18 cellular contexts compared by ENCODE assay signal in genomic region chr3:156711113-156711512, GRCh38. TPM values are rescaled to one million over a fixed set of nuclear protein-coding genes. Genes with fewer than 3 reads are reported as not detected.
A peak's percentile ranks its signal among the peaks of the same experiment; 100 is the strongest.
DNase-seq lines count a peak whose midpoint lies in the region; ATAC-seq, FAIRE-seq and TF ChIP-seq lines count a peak whose summit lies in the region.
"Had no signal": no experiment of that assay in that cellular context is flagged by ENCODE, and none has a peak within 500 bp of the region (broad histone marks: within the 10 kb centered on the region; RNA-seq: fewer than 3 reads in every experiment).

No MANE protein-coding gene starts in this region.

- H3K27me3 Mint-ChIP-seq in activated CD4-positive, alpha-beta T cell treated with anti-CD3 and anti-CD28 coated beads, Interleukin-2, amount 10 ng/mL, durations not matched to agents 24 days and 14 days, result no peaks in the 10 kb centered on the region
- H3K27me3 Mint-ChIP-seq in activated T-helper 17 cell treated with anti-CD3 and anti-CD28 coated beads, Interleukin-2, amount 50 U/mL, for 72 hours, result no peaks in the 10 kb centered on the region

- TF ChIP-seq CTCF in kidney (IDR thresholded peaks at IDR 0.05; ENCODE audit: borderline replicate concordance, extremely low read depth, insufficient read depth) (no peak), upper lobe of right lung (IDR thresholded peaks at IDR 0.05) (no peak), GM10248 (IDR thresholded peaks at IDR 0.05; ENCODE audit: control extremely low read depth, extremely low read depth, low read depth, missing control alignments) (no peak)

- no peak for ATAC-seq in activated T-helper 17 cell treated with anti-CD3 and anti-CD28 coated beads, Interleukin-2, amount 50 U/mL, for 72 hours (replicated peaks)
- ATAC-seq in upper lobe of right lung (peak; percentile 31), GM21619 (IDR thresholded peaks at IDR 0.05; ENCODE audit: unreplicated experiment) (no peak)

- H3K36me3 ChIP-seq in kidney (ENCODE audit: control insufficient read depth in 1 of 2, insufficient read depth in 2 of 2, low read length in 2 of 2) (peaks cover 0 to 3% of the 10 kb centered on the region in 2 donors), upper lobe of right lung (peaks cover 33% of the 10 kb centered on the region)

- H3K4me1 ChIP-seq in kidney (ENCODE audit: control insufficient read depth in 1 of 2, insufficient read depth in 1 of 2, low read depth in 1 of 2, low read length in 2 of 2), result no peaks in the 10 kb centered on the region
- H3K4me1 ChIP-seq in upper lobe of right lung, result peaks cover 3% of the 10 kb centered on the region

- H3K27me3 ChIP-seq in upper lobe of right lung, result no peaks in the 10 kb centered on the region

- H3K36me3 Mint-ChIP-seq in activated CD4-positive, alpha-beta T cell treated with anti-CD3 and anti-CD28 coated beads, Interleukin-2, amount 10 ng/mL, durations not matched to agents 24 days and 14 days (ENCODE audit: low read depth), result peaks cover 55% of the 10 kb centered on the region
- H3K36me3 Mint-ChIP-seq in activated T-helper 17 cell treated with anti-CD3 and anti-CD28 coated beads, Interleukin-2, amount 50 U/mL, for 72 hours (ENCODE audit: low read depth), result peaks cover 81% of the 10 kb centered on the region

- no peak overlapping the region for H3K4me3 Mint-ChIP-seq in activated CD4-positive, alpha-beta T cell treated with anti-CD3 and anti-CD28 coated beads, Interleukin-2, amount 10 ng/mL, durations not matched to agents 24 days and 14 days
- no peak overlapping the region for H3K4me3 Mint-ChIP-seq in activated T-helper 17 cell treated with anti-CD3 and anti-CD28 coated beads, Interleukin-2, amount 50 U/mL, for 72 hours

- H3K9me3 ChIP-seq in kidney (ENCODE audit: control insufficient read depth in 1 of 2, low read length in 2 of 2) (no peaks in the 10 kb centered on the region), upper lobe of right lung (no peaks in the 10 kb centered on the region)
- H3K9me3 ChIP-seq: Caco-2 had no signal

- H3K4me1 Mint-ChIP-seq in activated CD4-positive, alpha-beta T cell treated with anti-CD3 and anti-CD28 coated beads, Interleukin-2, amount 10 ng/mL, durations not matched to agents 24 days and 14 days, result peaks cover 12% of the 10 kb centered on the region
- peaks cover 5% of the 10 kb centered on the region for H3K4me1 Mint-ChIP-seq in activated T-helper 17 cell treated with anti-CD3 and anti-CD28 coated beads, Interleukin-2, amount 50 U/mL, for 72 hours

- H3K9ac ChIP-seq in kidney (ENCODE audit: low read length in 2 of 2), result no peak overlapping the region

- DNase-seq in activated CD4-positive, alpha-beta T cell treated with anti-CD3 and anti-CD28 coated beads, Interleukin-2, amount 10 ng/mL, durations not matched to agents 24 days and 14 days, result no peak
- no peak for DNase-seq in activated CD4-positive, alpha-beta T cell treated with anti-CD3 and anti-CD28 coated beads, Interleukin-2, amount 50 U/mL, for 4 hours
- DNase-seq in kidney (no peak), upper lobe of right lung (no peak), GM10248 (ENCODE audit: extremely low spot score) (no peak)
- no peak for DNase-seq in stimulated activated naive CD4-positive, alpha-beta T cell (lab: John Stamatoyannopoulos, UW)
- DNase-seq: Caco-2; DMS79; H7; IMR-90; NCI-H2029; NCI-H526; NK-92 treated with Interleukin-12 subunit alpha and Interleukin-12 subunit beta, amount 100 ng/mL, for 24 hours; OCI-M1 had no signal

- POLR2A ChIA-PET in GM10248 (lab: Yijun Ruan, JAX), result interaction anchor here (0.9 kb wide), 1 partner anchor 12 kb away, joined by 3 read pairs; no protein-coding TSS in a partner anchor

- H3K27ac Mint-ChIP-seq in activated CD4-positive, alpha-beta T cell treated with anti-CD3 and anti-CD28 coated beads, Interleukin-2, amount 10 ng/mL, durations not matched to agents 24 days and 14 days, result peak overlapping the region; percentile 15
- peak overlapping the region; percentile 46 for H3K27ac Mint-ChIP-seq in activated T-helper 17 cell treated with anti-CD3 and anti-CD28 coated beads, Interleukin-2, amount 50 U/mL, for 72 hours

- intact Hi-C loops in activated CD4-positive, alpha-beta T cell treated with anti-CD3 and anti-CD28 coated beads, Interleukin-2, amount 10 ng/mL, durations not matched to agents 24 days and 14 days (cut with micrococcal nuclease), result no loop called here
- intact Hi-C loops in kidney (cut with DNase I), result no loop called here
- intact Hi-C loops in upper lobe of right lung (cut with DNase I), result no loop called here

- H3K9me3 Mint-ChIP-seq in activated CD4-positive, alpha-beta T cell treated with anti-CD3 and anti-CD28 coated beads, Interleukin-2, amount 10 ng/mL, durations not matched to agents 24 days and 14 days, result peaks cover 4% of the 10 kb centered on the region
- H3K9me3 Mint-ChIP-seq in activated T-helper 17 cell treated with anti-CD3 and anti-CD28 coated beads, Interleukin-2, amount 50 U/mL, for 72 hours, result no peaks in the 10 kb centered on the region

- FAIRE-seq in kidney (lab: Jason Lieb, UNC), result peak; percentile 91

- no peak overlapping the region for H3K4me3 ChIP-seq in kidney (ENCODE audit: low read length in 2 of 2)
- no peak overlapping the region for H3K4me3 ChIP-seq in upper lobe of right lung

- H3K27ac ChIP-seq in kidney (ENCODE audit: low read depth in 2 of 2, low read length in 2 of 2) (no peak overlapping the region), upper lobe of right lung (no peak overlapping the region)
- H3K27ac ChIP-seq: 22Rv1, C4-2B had no signal

- CTCF ChIA-PET in GM10248 (lab: Yijun Ruan, JAX), result interaction anchor here (1.1 kb wide), 2 partner anchors 29 to 371 kb away, joined by 3 read pairs; no protein-coding TSS in a partner anchor

RNA-seq across cellular contexts. Expression of gene TIPARP, which starts 36.7 kb away (rescaled TPM):
- total RNA-seq in activated CD4-positive, alpha-beta T cell treated with anti-CD3 and anti-CD28 coated beads, Interleukin-2, amount 10 ng/mL, durations not matched to agents 24 days and 14 days, result 17.7 and 18.7 TPM in 2 replicates
- total RNA-seq in activated T-helper 17 cell treated with anti-CD3 and anti-CD28 coated beads, Interleukin-2, amount 50 U/mL, for 72 hours, result 10 to 100 TPM; 44.4 to 57.3 TPM
- total RNA-seq in kidney (21.8 TPM), upper lobe of right lung (56.9 TPM)
- polyA plus RNA-seq in kidney (ENCODE audit: insufficient read depth, low read depth, low replicate concordance), result 9.5 TPM
